14 cellular contexts compared by ENCODE assay signal in genomic region chr13:114001331-114002008, GRCh38.
"Had no signal": no experiment of that assay in that cellular context is flagged by ENCODE, and none has a peak within 500 bp of the region (broad histone marks: within the 10 kb centered on the region; RNA-seq: fewer than 3 reads in every experiment).

No MANE protein-coding gene starts in this region.

- H3K9me3 Mint-ChIP-seq: activated CD4-positive, alpha-beta memory T cell treated with anti-CD3 and anti-CD28 coated beads, Interleukin-2, amount 10 ng/mL, durations not matched to agents 7 days and 5 days; activated T-cell treated with anti-CD3 and anti-CD28 coated beads, Interleukin-2, amount 50 U/mL, for 24 hours; brain; naive B cell; stimulated activated naive CD8-positive, alpha-beta T cell treated with anti-CD3 and anti-CD28 coated beads, Interleukin-15, amount 100 ng/mL, for 72 hours had no signal

- H3K4me3 Mint-ChIP-seq: activated CD4-positive, alpha-beta memory T cell treated with anti-CD3 and anti-CD28 coated beads, Interleukin-2, amount 10 ng/mL, durations not matched to agents 7 days and 5 days; activated naive CD8-positive, alpha-beta T cell; activated T-cell treated with anti-CD3 and anti-CD28 coated beads, Interleukin-2, amount 50 U/mL, for 24 hours; brain; immature natural killer cell; naive B cell; stimulated activated naive CD8-positive, alpha-beta T cell treated with anti-CD3 and anti-CD28 coated beads, Interleukin-15, amount 100 ng/mL, for 72 hours had no signal

- H3K4me1 ChIP-seq: parathyroid adenoma had no signal

- DNase-seq: activated CD4-positive, alpha-beta memory T cell treated with anti-CD3 and anti-CD28 coated beads, Interleukin-2, amount 10 ng/mL, durations not matched to agents 7 days and 5 days; activated CD4-positive, alpha-beta T cell treated with anti-CD3 and anti-CD28 coated beads for 4 hours; activated T-cell treated with anti-CD3 and anti-CD28 coated beads, Interleukin-2, amount 50 U/mL, for 24 hours; effector CD8-positive, alpha-beta T cell; foreskin melanocyte; immature natural killer cell; naive B cell; retina; stimulated activated naive CD8-positive, alpha-beta T cell treated with anti-CD3 and anti-CD28 coated beads, Interleukin-15, amount 100 ng/mL, for 72 hours; T-helper 2 cell had no signal

- H3K4me1 Mint-ChIP-seq: stimulated activated naive CD8-positive, alpha-beta T cell treated with anti-CD3 and anti-CD28 coated beads, Interleukin-15, amount 100 ng/mL, for 72 hours had no signal

- H3K27me3 ChIP-seq: neutrophil had no signal

- H3K27me3 Mint-ChIP-seq: activated CD4-positive, alpha-beta memory T cell treated with anti-CD3 and anti-CD28 coated beads, Interleukin-2, amount 10 ng/mL, durations not matched to agents 7 days and 5 days; activated naive CD8-positive, alpha-beta T cell; activated T-cell treated with anti-CD3 and anti-CD28 coated beads, Interleukin-2, amount 50 U/mL, for 24 hours; brain; naive B cell; stimulated activated naive CD8-positive, alpha-beta T cell treated with anti-CD3 and anti-CD28 coated beads, Interleukin-15, amount 100 ng/mL, for 72 hours had no signal

- H3K27ac Mint-ChIP-seq: activated CD4-positive, alpha-beta memory T cell treated with anti-CD3 and anti-CD28 coated beads, Interleukin-2, amount 10 ng/mL, durations not matched to agents 7 days and 5 days; activated naive CD8-positive, alpha-beta T cell; brain had no signal

- H3K9me3 ChIP-seq: neutrophil had no signal

- H3K27ac ChIP-seq: neutrophil, parathyroid adenoma had no signal

- ATAC-seq: stimulated activated naive CD8-positive, alpha-beta T cell treated with anti-CD3 and anti-CD28 coated beads, Interleukin-15, amount 100 ng/mL, for 72 hours had no signal
